Comparison of ENCODE assay signal across 19 cellular contexts in genomic region chr11:34379081-34379480, GRCh38. TPM values are rescaled to one million over a fixed set of nuclear protein-coding genes. Genes with fewer than 3 reads are reported as not detected.
DNase-seq lines count a peak whose midpoint lies in the region; ATAC-seq, FAIRE-seq and TF ChIP-seq lines count a peak whose summit lies in the region.
"Had no signal": no experiment of that assay in that cellular context is flagged by ENCODE, and none has a peak within 500 bp of the region (broad histone marks: within the 10 kb centered on the region; RNA-seq: fewer than 3 reads in every experiment).

No MANE protein-coding gene starts in this region.

- H3K4me1 ChIP-seq in GM23248 (ENCODE audit: insufficient read depth) (peaks cover 23% of the 10 kb centered on the region), upper lobe of right lung (no peaks in the 10 kb centered on the region), kidney (ENCODE audit: control insufficient read depth in 1 of 2, insufficient read depth in 1 of 2, low read depth in 1 of 2, low read length in 2 of 2) (no peaks in the 10 kb centered on the region)
- H3K4me1 ChIP-seq: left lung, prostate gland had no signal

- peaks cover 11% of the 10 kb centered on the region for H3K9me3 ChIP-seq in GM23248 (ENCODE audit: low read depth)
- peaks cover 18% of the 10 kb centered on the region for H3K9me3 ChIP-seq in upper lobe of right lung
- H3K9me3 ChIP-seq in kidney (ENCODE audit: control insufficient read depth in 1 of 2, low read length in 2 of 2): peaks cover 0 to 15% of the 10 kb centered on the region in 2 donors
- H3K9me3 ChIP-seq in CD4-positive, alpha-beta T cell (ENCODE audit: control insufficient read depth, low read length): peaks cover 25% of the 10 kb centered on the region
- H3K9me3 ChIP-seq: prostate gland had no signal

- no peak overlapping the region for H3K4me3 Mint-ChIP-seq in activated CD8-positive, alpha-beta T cell treated with anti-CD3 and anti-CD28 coated beads for 36 hours
- H3K4me3 Mint-ChIP-seq in CD4-positive, alpha-beta T cell: no peak overlapping the region
- H3K4me3 Mint-ChIP-seq: central memory CD8-positive, alpha-beta T cell had no signal

- H4K20me1 ChIP-seq in GM23248 (ENCODE audit: insufficient read depth): no peaks in the 10 kb centered on the region

- CTCF ChIA-PET in activated CD8-positive, alpha-beta T cell treated with anti-CD3 and anti-CD28 coated beads for 36 hours (lab: Charles Lee): no interaction called here
- CTCF ChIA-PET in CD4-positive, alpha-beta T cell (lab: Charles Lee): no interaction called here

- H3K9ac ChIP-seq in GM23248 (no peak overlapping the region), kidney (ENCODE audit: low read length in 2 of 2) (no peak overlapping the region)

- peaks cover 19% of the 10 kb centered on the region for H3K9me3 Mint-ChIP-seq in activated CD8-positive, alpha-beta T cell treated with anti-CD3 and anti-CD28 coated beads for 36 hours
- peaks cover 6% of the 10 kb centered on the region for H3K9me3 Mint-ChIP-seq in CD4-positive, alpha-beta T cell

- H2AFZ ChIP-seq in GM23248: no peak overlapping the region

- WGBS in GM23248 (ENCODE audit: low coverage in 1 of 2, low lambda C conversion rate in 2 of 2, missing lambda C conversion rate in 2 of 2), 2 experiments: 90 to 100% methylated on average over 1 of the region's 1 CpG

- POLR2A ChIA-PET in activated CD8-positive, alpha-beta T cell treated with anti-CD3 and anti-CD28 coated beads for 36 hours (lab: Charles Lee): no interaction called here
- POLR2A ChIA-PET in CD4-positive, alpha-beta T cell (lab: Charles Lee): no interaction called here

- no peaks in the 10 kb centered on the region for H3K9me2 ChIP-seq in GM23248 (ENCODE audit: insufficient read depth)

- H3K4me3 ChIP-seq in GM23248 (no peak overlapping the region), upper lobe of right lung (no peak overlapping the region), kidney (ENCODE audit: low read length in 2 of 2) (no peak overlapping the region)
- H3K4me3 ChIP-seq: GM12878, left lung, prostate gland, thoracic aorta had no signal

- no peaks in the 10 kb centered on the region for H3K36me3 ChIP-seq in GM23248 (ENCODE audit: low read depth)
- H3K36me3 ChIP-seq in upper lobe of right lung: no peaks in the 10 kb centered on the region
- no peaks in the 10 kb centered on the region for H3K36me3 ChIP-seq in kidney (ENCODE audit: control insufficient read depth in 1 of 2, insufficient read depth in 2 of 2, low read length in 2 of 2)
- H3K36me3 ChIP-seq: left lung, prostate gland, thoracic aorta had no signal

- H3F3A ChIP-seq in GM23248 (ENCODE audit: insufficient read depth): peaks cover 16% of the 10 kb centered on the region

- intact Hi-C loops in upper lobe of right lung (cut with DNase I) (no loop called here), kidney (cut with DNase I) (no loop called here)
- intact Hi-C loops in activated CD8-positive, alpha-beta T cell treated with anti-CD3 and anti-CD28 coated beads for 36 hours (cut with micrococcal nuclease): no loop called here
- intact Hi-C loops in CD4-positive, alpha-beta T cell (cut with DNase I, micrococcal nuclease): no loop called here

- no peak overlapping the region for H3K4me2 ChIP-seq in GM23248 (ENCODE audit: unreplicated experiment)

- TF ChIP-seq CTCF in upper lobe of right lung (IDR thresholded peaks at IDR 0.05) (no peak), kidney (IDR thresholded peaks at IDR 0.05; ENCODE audit: borderline replicate concordance, extremely low read depth, insufficient read depth) (no peak)
- TF ChIP-seq CTCF in activated CD8-positive, alpha-beta T cell treated with anti-CD3 and anti-CD28 coated beads for 36 hours (IDR thresholded peaks at IDR 0.05): no peak
- no peak for TF ChIP-seq CTCF in CD4-positive, alpha-beta T cell (IDR thresholded peaks at IDR 0.05)

- peaks cover 9% of the 10 kb centered on the region for H3K27me3 Mint-ChIP-seq in activated CD8-positive, alpha-beta T cell treated with anti-CD3 and anti-CD28 coated beads for 36 hours
- no peaks in the 10 kb centered on the region for H3K27me3 Mint-ChIP-seq in CD4-positive, alpha-beta T cell

- DNase-seq in GM23248: peak; percentile 38
- peak; percentile 84 for DNase-seq in MV-4-11 (lab: John Stamatoyannopoulos, UW)
- DNase-seq in UCSD-AML1 (lab: John Stamatoyannopoulos, UW; ENCODE audit: unreplicated experiment): peak; percentile 19
- DNase-seq in kidney tubule cell (ENCODE audit: low spot score): peak; percentile 34
- DNase-seq in upper lobe of right lung: no peak
- no peak for DNase-seq in kidney
- DNase-seq in activated CD8-positive, alpha-beta T cell treated with anti-CD3 and anti-CD28 coated beads for 36 hours: no peak
- no peak for DNase-seq in CD4-positive, alpha-beta T cell
- DNase-seq: activated CD8-positive, alpha-beta memory T cell treated with anti-CD3 and anti-CD28 coated beads, Interleukin-2, amount 50 U/mL, for 4 hours; hippocampal formation; left lung; NCI-H1417; NCI-H524 had no signal

- H3K36me3 Mint-ChIP-seq in activated CD8-positive, alpha-beta T cell treated with anti-CD3 and anti-CD28 coated beads for 36 hours (ENCODE audit: low read depth): peaks cover 4% of the 10 kb centered on the region
- peaks cover 17% of the 10 kb centered on the region for H3K36me3 Mint-ChIP-seq in CD4-positive, alpha-beta T cell (ENCODE audit: low read depth)

- no peak overlapping the region for H3K27ac Mint-ChIP-seq in activated CD8-positive, alpha-beta T cell treated with anti-CD3 and anti-CD28 coated beads for 36 hours
- H3K27ac Mint-ChIP-seq in CD4-positive, alpha-beta T cell: no peak overlapping the region
- H3K27ac Mint-ChIP-seq: activated naive CD4-positive, alpha-beta T cell treated with anti-CD3 and anti-CD28 coated beads, Interleukin-2, amount 50 U/mL, for 72 hours had no signal

- H3K27ac ChIP-seq in GM23248: no peak overlapping the region
- H3K27ac ChIP-seq in upper lobe of right lung: no peak overlapping the region
- H3K27ac ChIP-seq in kidney (ENCODE audit: low read depth in 2 of 2, low read length in 2 of 2): no peak overlapping the region
- H3K27ac ChIP-seq in CD4-positive, alpha-beta T cell (ENCODE audit: low read depth, low read length): no peak overlapping the region
- H3K27ac ChIP-seq: left lung, prostate gland, thoracic aorta had no signal

- ATAC-seq in upper lobe of right lung: no peak
- ATAC-seq in activated CD8-positive, alpha-beta T cell treated with anti-CD3 and anti-CD28 coated beads for 36 hours: no peak
- ATAC-seq in CD4-positive, alpha-beta T cell (ENCODE audit: poor library complexity): no peak
- ATAC-seq: activated naive CD4-positive, alpha-beta T cell treated with anti-CD3 and anti-CD28 coated beads, Interleukin-2, amount 50 U/mL, for 72 hours; GM12878; left lung had no signal

- no peak for FAIRE-seq in kidney (lab: Jason Lieb, UNC)
- FAIRE-seq: endothelial cell of umbilical vein, GM12878 had no signal

- in situ Hi-C loops in GM23248 (cut with MboI): no loop called here

- peaks cover 2% of the 10 kb centered on the region for H3K4me1 Mint-ChIP-seq in activated CD8-positive, alpha-beta T cell treated with anti-CD3 and anti-CD28 coated beads for 36 hours (ENCODE audit: low read depth)
- H3K4me1 Mint-ChIP-seq in CD4-positive, alpha-beta T cell (ENCODE audit: low read depth): no peaks in the 10 kb centered on the region
- H3K4me1 Mint-ChIP-seq: central memory CD8-positive, alpha-beta T cell had no signal

- H3K79me2 ChIP-seq in GM23248 (ENCODE audit: insufficient read depth): no peaks in the 10 kb centered on the region

- H3K27me3 ChIP-seq in GM23248 (replicated peaks; ENCODE audit: insufficient read depth): 0 out of 2 replicates have a peak, but pooled peaks cover 11% of the 10 kb centered on the region
- H3K27me3 ChIP-seq in upper lobe of right lung: no peaks in the 10 kb centered on the region
- H3K27me3 ChIP-seq in CD4-positive, alpha-beta T cell (ENCODE audit: control insufficient read depth, insufficient read depth, low read length): no peaks in the 10 kb centered on the region
- H3K27me3 ChIP-seq: left lung had no signal

RNA-seq across cellular contexts. Expression of gene ABTB2, which starts 21.3 kb away (rescaled TPM):
- total RNA-seq in GM23248 (2014; rRNA removed; shearing (Covaris generic)): 9.9 and 12.4 TPM in 2 replicates
- polyA plus RNA-seq in GM23248 (2016; fragmentation: Nextera tagmentation; extraction: Ambion mirVana) (8.4 and 8.7 TPM in 2 replicates), kidney (ENCODE audit: insufficient read depth, low read depth, low replicate concordance) (7.6 TPM)
- total RNA-seq in upper lobe of right lung (3.2 TPM), kidney (22.1 TPM)
- 1 to 10 TPM; 2.4 to 2.5 TPM for total RNA-seq in activated CD8-positive, alpha-beta T cell treated with anti-CD3 and anti-CD28 coated beads for 36 hours
- 1 to 10 TPM in 1 of 2 experiments, under 1 TPM in 1; 0.88 to 1.0 TPM for total RNA-seq in CD4-positive, alpha-beta T cell

RNA-seq across cellular contexts. Expression of gene CAT, which starts 59.7 kb away (rescaled TPM):
- total RNA-seq in GM23248 (2014; rRNA removed; shearing (Covaris generic)): 49.4 and 57.0 TPM in 2 replicates
- 52.5 and 54.5 TPM in 2 replicates for polyA plus RNA-seq in GM23248 (2016; fragmentation: Nextera tagmentation; extraction: Ambion mirVana)
- 213 TPM for total RNA-seq in upper lobe of right lung
- total RNA-seq in kidney: 84.4 TPM
- polyA plus RNA-seq in kidney (ENCODE audit: insufficient read depth, low read depth, low replicate concordance): 208 TPM
- 10 to 100 TPM; 23.9 to 24.8 TPM for total RNA-seq in activated CD8-positive, alpha-beta T cell treated with anti-CD3 and anti-CD28 coated beads for 36 hours
- total RNA-seq in CD4-positive, alpha-beta T cell: 1 to 10 TPM; 8.5 to 9.8 TPM

Comparison
In these comparisons a context has a peak if more than half of its experiments do, and no peak if none do; other contexts are left out.
1. DNase-seq: peak in GM23248 (single experiment), MV-4-11 (single experiment), UCSD-AML1 (single experiment) and kidney tubule cell (single experiment); none in upper lobe of right lung (single experiment), kidney (single experiment), activated CD8-positive, alpha-beta T cell treated with anti-CD3 and anti-CD28 coated beads for 36 hours (single experiment) and CD4-positive, alpha-beta T cell (0 of 10).